ENCODE assay signal across 17 cellular contexts in the genomic region with DNA sequence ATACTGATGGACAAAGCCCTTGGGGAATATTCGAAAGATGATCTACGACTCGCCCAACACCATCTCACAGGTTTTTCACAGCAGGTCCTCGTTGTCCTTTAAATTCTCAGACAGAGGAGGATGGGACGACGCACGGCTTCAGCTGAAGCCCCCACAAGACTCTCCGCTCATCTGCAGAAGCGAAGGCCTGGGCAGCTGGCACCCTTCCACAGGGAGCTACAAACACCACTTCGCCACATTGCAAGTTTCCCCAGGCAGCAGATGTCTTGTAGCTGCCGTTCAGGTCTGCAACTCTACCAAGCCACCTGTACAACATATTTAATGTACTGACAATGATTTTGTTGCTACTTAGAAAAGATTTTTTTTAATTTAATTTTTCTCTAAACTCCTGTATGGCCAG.
"Had no signal": no experiment of that assay in that cellular context is flagged by ENCODE, and none has a peak within 500 bp of the region (broad histone marks: within the 10 kb centered on the region; RNA-seq: fewer than 3 reads in every experiment).

No MANE protein-coding gene starts in this region.

- H3K4me1 Mint-ChIP-seq: naive thymus-derived CD4-positive, alpha-beta T cell had no signal

- ATAC-seq: activated T-cell treated with anti-CD3 and anti-CD28 coated beads, Interleukin-2, amount 50 U/mL, for 4 hours; gastrocnemius medialis; heart right ventricle; left lung; naive thymus-derived CD4-positive, alpha-beta T cell; stimulated activated memory B cell treated with anti-CD40 and anti-IgM and Interleukin-4, amounts not matched to agents 10 μg/mL and 1 μg/mL and 100 μg/mL, for 72 hours had no signal

- H3K27me3 ChIP-seq: adrenal gland, gastrocnemius medialis, heart right ventricle, left lung, tibial artery, uterus had no signal

- H3K4me1 ChIP-seq: adrenal gland, gastrocnemius medialis, heart right ventricle, left lung, tibial artery, uterus had no signal

- H3K27ac Mint-ChIP-seq: activated CD4-positive, alpha-beta memory T cell treated with anti-CD3 and anti-CD28 coated beads, Interleukin-2, amount 10 ng/mL, durations not matched to agents 7 days and 5 days; activated naive CD4-positive, alpha-beta T cell treated with anti-CD3 and anti-CD28 coated beads, Interleukin-2, amount 50 U/mL, for 24 hours; naive thymus-derived CD4-positive, alpha-beta T cell; stimulated activated memory B cell treated with anti-CD40 and anti-IgM and Interleukin-4, amounts not matched to agents 10 μg/mL and 1 μg/mL and 100 μg/mL, for 72 hours had no signal

- H3K9me3 ChIP-seq: adrenal gland, gastrocnemius medialis, tibial artery, uterus had no signal

- H3K36me3 Mint-ChIP-seq: activated naive CD4-positive, alpha-beta T cell treated with anti-CD3 and anti-CD28 coated beads, Interleukin-2, amount 50 U/mL, for 24 hours; naive thymus-derived CD4-positive, alpha-beta T cell; stimulated activated memory B cell treated with anti-CD40 and anti-IgM and Interleukin-4, amounts not matched to agents 10 μg/mL and 1 μg/mL and 100 μg/mL, for 72 hours had no signal

- H3K4me3 Mint-ChIP-seq: activated CD4-positive, alpha-beta memory T cell treated with anti-CD3 and anti-CD28 coated beads, Interleukin-2, amount 10 ng/mL, durations not matched to agents 7 days and 5 days; activated T-cell treated with anti-CD3 and anti-CD28 coated beads, Interleukin-2, amount 50 U/mL, for 4 hours; naive thymus-derived CD4-positive, alpha-beta T cell; stimulated activated memory B cell treated with anti-CD40 and anti-IgM and Interleukin-4, amounts not matched to agents 10 μg/mL and 1 μg/mL and 100 μg/mL, for 72 hours had no signal

- H3K4me3 ChIP-seq: adrenal gland, gastrocnemius medialis, heart right ventricle, left lung, tibial artery, uterus had no signal

- H3K36me3 ChIP-seq: adrenal gland, gastrocnemius medialis, heart right ventricle, left lung, tibial artery, uterus had no signal

- H3K27ac ChIP-seq: adrenal gland, gastrocnemius medialis, heart right ventricle, left lung, tibial artery, uterus had no signal

- H3K27me3 Mint-ChIP-seq: activated CD4-positive, alpha-beta memory T cell treated with anti-CD3 and anti-CD28 coated beads, Interleukin-2, amount 10 ng/mL, durations not matched to agents 7 days and 5 days; stimulated activated memory B cell treated with anti-CD40 and anti-IgM and Interleukin-4, amounts not matched to agents 10 μg/mL and 1 μg/mL and 100 μg/mL, for 72 hours had no signal

- DNase-seq: activated CD4-positive, alpha-beta memory T cell treated with anti-CD3 and anti-CD28 coated beads, Interleukin-2, amount 10 ng/mL, durations not matched to agents 7 days and 5 days; activated CD4-positive, alpha-beta T cell treated with anti-CD3 and anti-CD28 coated beads for 4 hours; activated effector memory CD4-positive, alpha-beta T cell treated with anti-CD3 and anti-CD28 coated beads, Interleukin-2, amount 50 U/mL, for 16 hours; activated T-cell treated with anti-CD3 and anti-CD28 coated beads, Interleukin-2, amount 50 U/mL, for 4 hours; adrenal gland; dermis blood vessel endothelial cell; gastrocnemius medialis; heart right ventricle; left lung; mammary epithelial cell; naive thymus-derived CD4-positive, alpha-beta T cell; nucleus accumbens; stimulated activated CD4-positive, alpha-beta T cell treated with anti-CD3 and anti-CD28 coated beads, Interleukin-2, amount 100 ng/mL, for 48 hours; tibial artery had no signal
